In the genomic region with DNA sequence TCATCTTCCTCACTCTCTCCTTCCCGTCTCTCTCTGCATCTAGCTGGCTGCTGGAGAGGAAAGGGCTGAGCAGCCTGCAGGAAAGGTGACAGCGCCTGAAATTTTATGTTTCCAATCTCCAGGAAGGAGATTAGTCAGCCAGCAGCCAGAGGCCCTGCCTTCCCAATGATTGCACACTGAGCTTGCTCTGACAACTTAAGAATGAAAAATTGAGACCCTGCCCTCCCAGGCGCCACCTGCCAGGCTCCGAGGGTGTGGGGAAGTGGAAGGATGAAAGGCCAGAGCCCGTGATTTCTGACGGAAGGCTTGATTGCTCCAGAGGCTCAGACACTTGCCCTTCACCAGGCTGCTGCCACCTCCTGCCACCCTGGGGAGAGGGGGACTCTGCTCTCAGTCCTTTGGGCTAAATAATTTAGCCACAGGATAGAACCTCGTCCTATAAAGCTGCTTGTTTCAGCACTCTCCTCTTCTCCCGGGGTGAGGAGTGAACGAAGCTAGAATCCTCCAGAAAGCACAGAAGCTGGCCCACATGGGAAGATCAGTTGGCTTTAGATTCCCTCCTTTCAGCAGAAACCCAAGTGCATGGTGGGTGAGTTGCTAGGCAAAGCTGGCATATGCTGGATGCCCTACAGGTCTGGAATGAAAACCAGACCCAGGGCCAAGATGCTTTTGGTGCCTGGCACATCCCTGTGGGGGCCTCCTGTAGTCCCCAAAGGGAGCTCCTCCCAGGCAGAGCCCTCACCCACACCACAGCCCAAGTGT, we compare ENCODE assay signal across 1 cellular context.
TF ChIP-seq lines count a peak whose summit lies in the region.

No MANE protein-coding gene starts in this region.

TF ChIP-seq in endothelial cell of umbilical vein, 7 proteins besides CTCF, POLR2A, EP300 and RAD21:
- TF ChIP-seq POLR2AphosphoS5 (IDR thresholded peaks at IDR 0.05; ENCODE audit: insufficient read depth, low read depth, low read length) (no peak), FOS (IDR thresholded peaks at IDR 0.05; ENCODE audit: borderline replicate concordance, insufficient read depth, low read length) (peak; percentile 61), MYC (IDR thresholded peaks at IDR 0.05; ENCODE audit: low read depth, low read length) (no peak), EZH2 (IDR thresholded peaks at IDR 0.05; ENCODE audit: borderline replicate concordance, low read depth, low read length, severe bottlenecking) (no peak)
